Comparison of ENCODE assay signal across 8 cellular contexts in genomic region chr2:74198461-74199274, GRCh38. TPM values are rescaled to one million over a fixed set of nuclear protein-coding genes. Genes with fewer than 3 reads are reported as not detected.
A peak's percentile ranks its signal among the peaks of the same experiment; 100 is the strongest.
DNase-seq lines count a peak whose midpoint lies in the region; ATAC-seq and TF ChIP-seq lines count a peak whose summit lies in the region.

TSS of gene MTHFD2 (plus strand) at chr2:74198615. CDS start at chr2:74198642, 27 bp downstream.

- TF ChIP-seq POLR2A in lower leg skin (IDR thresholded peaks at IDR 0.05), result no peak

- H3K27me3 Mint-ChIP-seq in CD4-positive, CD25-positive, alpha-beta regulatory T cell, result peaks cover 7% of the 10 kb centered on the region

- no peaks in the 10 kb centered on the region for H3K36me3 ChIP-seq in CD4-positive, CD25-positive, alpha-beta regulatory T cell (ENCODE audit: control insufficient read depth, insufficient read depth, low read length)

- intact Hi-C loops in dorsolateral prefrontal cortex (cut with DNase I), result loop anchor here (2.0 to 5.0 kb wide), 2 partner anchors 20 to 51 kb away; partner anchors contain the start of genes MOB1A (in 2 of the 2) and BOLA3 (in 1 of the 2)
- intact Hi-C loops in lower leg skin (cut with DNase I; ENCODE audit: low total_unique reads), result no loop called here

- H3K4me1 Mint-ChIP-seq in CD4-positive, CD25-positive, alpha-beta regulatory T cell, result peaks cover 26 to 45% (median 38%) of the 10 kb centered on the region in 4 donors

- peak within 1 kb of the TSS; percentile 90 for H3K27ac ChIP-seq in CD4-positive, CD25-positive, alpha-beta regulatory T cell (ENCODE audit: insufficient read depth, low read length, poor library complexity, severe bottlenecking)
- peak within 1 kb of the TSS in 55 of 59 donors; percentile 32 to 92 (median 76) for H3K27ac ChIP-seq in dorsolateral prefrontal cortex

- TF ChIP-seq CTCF in dorsolateral prefrontal cortex (IDR thresholded peaks at IDR 0.05 in 54 of 56, conservative IDR thresholded peaks at IDR 0.05 in 2 of 56; ENCODE audit: low read depth in 1 of 56, partially characterized antibody in 56 of 56), result peak; percentile 34 to 80 (median 63)
- TF ChIP-seq CTCF in lower leg skin (IDR thresholded peaks at IDR 0.05), result no peak

- WGBS in lower leg skin, 2 donors, result 0 to 1% methylated on average over 25 to 69 of the region's 96 CpGs

- peak within 1 kb of the TSS; percentile 88 to 98 (median 97) for H3K4me3 Mint-ChIP-seq in CD4-positive, CD25-positive, alpha-beta regulatory T cell

- H3K36me3 Mint-ChIP-seq in CD4-positive, CD25-positive, alpha-beta regulatory T cell, result peaks cover 3% of the 10 kb centered on the region

- no peaks in the 10 kb centered on the region for H3K9me3 ChIP-seq in CD4-positive, CD25-positive, alpha-beta regulatory T cell (ENCODE audit: control insufficient read depth in 2 of 2, low read length in 2 of 2)

- H3K27me3 ChIP-seq in CD4-positive, CD25-positive, alpha-beta regulatory T cell (ENCODE audit: control insufficient read depth, insufficient read depth, low read length), result no peaks in the 10 kb centered on the region
- H3K27me3 ChIP-seq in dorsolateral prefrontal cortex, result no peaks in the 10 kb centered on the region

- DNase-seq in CD4-positive, CD25-positive, alpha-beta regulatory T cell, result peak; percentile 85 to 97 (median 85)
- peak; percentile 96 for DNase-seq in NCI-H774 (lab: John Stamatoyannopoulos, UW)
- DNase-seq in activated CD4-positive, alpha-beta T cell treated with anti-CD3 and anti-CD28 coated beads, Interleukin-2, amount 50 U/mL, for 4 hours, result peak; percentile 89 to 92
- peak; percentile 69 to 92 (median 84) for DNase-seq in dorsolateral prefrontal cortex
- peak; percentile 84 to 97 for DNase-seq in lower leg skin (ENCODE audit: low spot score in 2 of 2)
- DNase-seq in stimulated activated CD4-positive, alpha-beta T cell treated with anti-CD3 and anti-CD28 coated beads, Interleukin-4, amount 100 ng/mL, for 48 hours (ENCODE audit: low read depth in 2 of 2), result peak; percentile 90 to 91

- H3K4me1 ChIP-seq in CD4-positive, CD25-positive, alpha-beta regulatory T cell (ENCODE audit: control insufficient read depth, insufficient read depth, low read length, poor library complexity, severe bottlenecking), result peaks cover 24% of the 10 kb centered on the region

- peak within 1 kb of the TSS; percentile 93 for H3K4me3 ChIP-seq in CD4-positive, CD25-positive, alpha-beta regulatory T cell (ENCODE audit: low read depth, low read length)
- peak within 1 kb of the TSS; percentile 59 to 93 (median 80) for H3K4me3 ChIP-seq in dorsolateral prefrontal cortex
- H3K4me3 ChIP-seq in lower leg skin (ENCODE audit: low read depth, poor library complexity, severe bottlenecking), result peak within 1 kb of the TSS; percentile 58

- peak; percentile 87 to 92 for ATAC-seq in CD4-positive, CD25-positive, alpha-beta regulatory T cell (ENCODE audit: low read depth in 2 of 2)
- peak; percentile 94 for ATAC-seq in GM19397 (IDR thresholded peaks at IDR 0.05; ENCODE audit: unreplicated experiment)
- peak; percentile 82 for ATAC-seq in HG03571 (IDR thresholded peaks at IDR 0.05; ENCODE audit: unreplicated experiment)

- H3K27ac Mint-ChIP-seq in CD4-positive, CD25-positive, alpha-beta regulatory T cell, result peak within 1 kb of the TSS; percentile 95 to 99 (median 98)

- H3K9me3 Mint-ChIP-seq in CD4-positive, CD25-positive, alpha-beta regulatory T cell, result no peaks in the 10 kb centered on the region

RNA-seq across cellular contexts. Expression of gene MTHFD2, which starts in this region (rescaled TPM):
- 48.1 TPM for total RNA-seq in CD4-positive, CD25-positive, alpha-beta regulatory T cell
- 10 to 100 TPM; 18.5 to 36.6 (median 26.5) TPM for polyA plus RNA-seq in CD4-positive, CD25-positive, alpha-beta regulatory T cell
- total RNA-seq in dorsolateral prefrontal cortex, result 10 to 100 TPM in 59 of 120 experiments, 1 to 10 TPM in 61; 3.9 to 33.5 (median 9.8) TPM
- 10 to 100 TPM; 12.5 to 31.8 (median 17.5) TPM for total RNA-seq in lower leg skin

Comparison
In these comparisons a context has a peak if more than half of its experiments do, and no peak if none do; other contexts are left out.
1. Peak in every context shown above with its lines: DNase-seq, ATAC-seq, H3K4me3 ChIP-seq and H3K27ac ChIP-seq.
2. CTCF ChIP-seq: peak in dorsolateral prefrontal cortex (56 of 56); none in lower leg skin (0 of 3).